16 cellular contexts compared by ENCODE assay signal in genomic region chr15:38438031-38438986, GRCh38. TPM values are rescaled to one million over a fixed set of nuclear protein-coding genes. Genes with fewer than 3 reads are reported as not detected.
DNase-seq lines count a peak whose midpoint lies in the region; ATAC-seq and TF ChIP-seq lines count a peak whose summit lies in the region.
"Had no signal": no experiment of that assay in that cellular context is flagged by ENCODE, and none has a peak within 500 bp of the region (broad histone marks: within the 10 kb centered on the region; RNA-seq: fewer than 3 reads in every experiment).

No MANE protein-coding gene starts in this region.

- H2BK120ac ChIP-seq in mesenchymal stem cell (ENCODE audit: low read depth, low read length) = no peak overlapping the region

- no peak overlapping the region for H3K14ac ChIP-seq in mesenchymal stem cell (ENCODE audit: low read length in 2 of 2)

- no peak overlapping the region for H3K4ac ChIP-seq in mesenchymal stem cell (ENCODE audit: low read depth in 1 of 2, low read length in 2 of 2)

- no peaks in the 10 kb centered on the region for H3K27me3 Mint-ChIP-seq in Caco-2 (ENCODE audit: insufficient read depth, unreplicated experiment)
- peaks cover 39% of the 10 kb centered on the region for H3K27me3 Mint-ChIP-seq in activated T-cell treated with anti-CD3 and anti-CD28 coated beads, Interleukin-2, amount 50 U/mL, for 4 hours (ENCODE audit: low read depth)

- H2AFZ ChIP-seq in mesenchymal stem cell (ENCODE audit: low read depth, low read length) = no peak overlapping the region

- H3K27me3 ChIP-seq in Caco-2 (replicated peaks; ENCODE audit: control insufficient read depth, insufficient read depth, low read length) (no peaks in the 10 kb centered on the region), mesenchymal stem cell (ENCODE audit: control insufficient read depth in 1 of 2, insufficient read depth in 1 of 2, low read length in 2 of 2) (peaks cover 0 to 6% of the 10 kb centered on the region in 2 experiments)

- H3K36me3 Mint-ChIP-seq in Caco-2 (ENCODE audit: insufficient read depth, unreplicated experiment) = peaks cover 27% of the 10 kb centered on the region
- no peaks in the 10 kb centered on the region for H3K36me3 Mint-ChIP-seq in activated T-cell treated with anti-CD3 and anti-CD28 coated beads, Interleukin-2, amount 50 U/mL, for 4 hours (ENCODE audit: insufficient read depth)

- CTCF ChIA-PET in Caco-2 (lab: Charles Lee) = no interaction called here

- H2BK5ac ChIP-seq in mesenchymal stem cell (ENCODE audit: low read depth, low read length, poor library complexity, severe bottlenecking) = no peak overlapping the region

- peak overlapping the region; percentile 92 for H3K27ac Mint-ChIP-seq in Caco-2 (ENCODE audit: unreplicated experiment)

- intact Hi-C loops in Caco-2 (cut with micrococcal nuclease; ENCODE audit: unreplicated experiment) = loop anchor here (1.0 kb wide), 1 partner anchor 8 kb away; no protein-coding TSS in a partner anchor

- BruUV-seq in Caco-2 (replicated peaks; lab: Mats Ljungman, UMichigan) = TSS peak; percentile 80

- WGBS in mesenchymal stem cell = 56% methylated on average over 2 of the region's 2 CpGs

- H3K4me1 ChIP-seq in Caco-2 = peaks cover 42% of the 10 kb centered on the region
- H3K4me1 ChIP-seq in mesenchymal stem cell (ENCODE audit: control insufficient read depth, insufficient read depth, low read depth, low read length) = peaks cover 3% of the 10 kb centered on the region
- H3K4me1 ChIP-seq: SJSA1 had no signal

- no peak overlapping the region for H3K23ac ChIP-seq in mesenchymal stem cell (ENCODE audit: low read length in 2 of 2)

- ATAC-seq in activated T-cell treated with anti-CD3 and anti-CD28 coated beads, Interleukin-2, amount 50 U/mL, for 4 hours = no peak

- H3K36me3 ChIP-seq in Caco-2 (ENCODE audit: control insufficient read depth, insufficient read depth, low read length) (no peaks in the 10 kb centered on the region), mesenchymal stem cell (ENCODE audit: control insufficient read depth in 1 of 2, insufficient read depth in 2 of 2, low read depth in 1 of 2, low read length in 2 of 2) (no peaks in the 10 kb centered on the region)
- H3K36me3 ChIP-seq: SJSA1 had no signal

- H3K4me3 ChIP-seq in Caco-2 (ENCODE audit: low read depth, low read length) (no peak overlapping the region), cardiac fibroblast (replicated peaks in 1 of 2; ENCODE audit: low read depth in 2 of 2, low read length in 2 of 2) (no peak overlapping the region), mesenchymal stem cell (ENCODE audit: insufficient read depth in 1 of 2, low read depth in 1 of 2, low read length in 2 of 2) (no peak overlapping the region)
- H3K4me3 ChIP-seq: SJSA1 had no signal

- H3K4me3 Mint-ChIP-seq in Caco-2 (ENCODE audit: unreplicated experiment) = peak overlapping the region; percentile 54
- H3K4me3 Mint-ChIP-seq in activated T-cell treated with anti-CD3 and anti-CD28 coated beads, Interleukin-2, amount 50 U/mL, for 4 hours = no peak overlapping the region

- H3K27ac ChIP-seq in mesenchymal stem cell (ENCODE audit: low read length, poor library complexity, severe bottlenecking) = no peak overlapping the region
- H3K27ac ChIP-seq: SJSA1 had no signal

- peaks cover 34% of the 10 kb centered on the region for H3K4me1 Mint-ChIP-seq in Caco-2 (ENCODE audit: low read depth, unreplicated experiment)
- H3K4me1 Mint-ChIP-seq in activated T-cell treated with anti-CD3 and anti-CD28 coated beads, Interleukin-2, amount 50 U/mL, for 4 hours (ENCODE audit: low read depth) = peaks cover 6% of the 10 kb centered on the region

- H3K4me2 ChIP-seq in mesenchymal stem cell (ENCODE audit: low read length, poor library complexity, severe bottlenecking) = no peak overlapping the region

- H2BK15ac ChIP-seq in mesenchymal stem cell (ENCODE audit: low read depth, poor library complexity, severe bottlenecking) = no peak overlapping the region

- H2BK12ac ChIP-seq in mesenchymal stem cell (ENCODE audit: low read length in 2 of 2) = no peak overlapping the region

- TF ChIP-seq CTCF in Caco-2 (IDR thresholded peaks at IDR 0.05; ENCODE audit: insufficient read depth in 1 of 2, low read depth in 1 of 2, low read length in 1 of 2, severe bottlenecking in 1 of 2, unreplicated experiment in 1 of 2) (no peak), cardiac fibroblast (IDR thresholded peaks at IDR 0.05; ENCODE audit: low read depth, low read length) (no peak)

- H2AK5ac ChIP-seq in mesenchymal stem cell (ENCODE audit: low read length, severe bottlenecking) = no peak overlapping the region

- H3K9ac ChIP-seq in mesenchymal stem cell (ENCODE audit: low read length) = no peak overlapping the region

- peak; percentile 76 for DNase-seq in Caco-2
- peak; percentile 46 for DNase-seq in MV-4-11 (lab: John Stamatoyannopoulos, UW)
- DNase-seq in cardiac fibroblast (ENCODE audit: low read depth in 2 of 2) = peak; percentile 43 to 73
- DNase-seq in mesenchymal stem cell = peak; percentile 30
- DNase-seq in effector CD8-positive, alpha-beta T cell (lab: John Stamatoyannopoulos, UW) = no peak
- no peak for DNase-seq in NCI-H2227 treated with DMSO at 0.1 percent for 48 hours (lab: John Stamatoyannopoulos, UW)
- DNase-seq in activated T-cell treated with anti-CD3 and anti-CD28 coated beads, Interleukin-2, amount 50 U/mL, for 4 hours = no peak
- no peak for DNase-seq in NCI-H2196 (lab: John Stamatoyannopoulos, UW; ENCODE audit: unreplicated experiment)
- DNase-seq: DMS53, HCEC 1CT, NCI-H1048, NCI-H146, NCI-H2081 treated with DMSO at 0.1 percent for 48 hours, NCI-H748 treated with DMSO at 0.1 percent for 48 hours, RPMI8226 had no signal

- H3K9me3 ChIP-seq in Caco-2 (peaks cover 4% of the 10 kb centered on the region; the same call in 1 of the 2 replicates), mesenchymal stem cell (ENCODE audit: control insufficient read depth, low read length) (no peaks in the 10 kb centered on the region)
- H3K9me3 ChIP-seq: SJSA1 had no signal

- no peaks in the 10 kb centered on the region for H3K79me1 ChIP-seq in mesenchymal stem cell (replicated peaks; ENCODE audit: low read length, poor library complexity, severe bottlenecking)

- POLR2A ChIA-PET in Caco-2 (lab: Charles Lee) = interaction anchor here (0.6 to 1.9 kb wide), 2 partner anchors 16 to 982 kb away, joined by 3 to 7 read pairs; partner anchors contain the start of gene FAM98B

- H3K9me3 Mint-ChIP-seq in Caco-2 (ENCODE audit: unreplicated experiment) = no peaks in the 10 kb centered on the region
- H3K9me3 Mint-ChIP-seq in activated T-cell treated with anti-CD3 and anti-CD28 coated beads, Interleukin-2, amount 50 U/mL, for 4 hours = peaks cover 5% of the 10 kb centered on the region

- H3K18ac ChIP-seq in mesenchymal stem cell (ENCODE audit: low read depth in 1 of 2, low read length in 2 of 2) = no peak overlapping the region

- no peak overlapping the region for H4K91ac ChIP-seq in mesenchymal stem cell (ENCODE audit: low read length)

- no peak overlapping the region for H4K8ac ChIP-seq in mesenchymal stem cell (ENCODE audit: low read length)

RNA-seq across cellular contexts. Expression of gene FAM98B, which starts 15.6 kb away (rescaled TPM):
- 45.9 and 47.2 TPM in 2 replicates for total RNA-seq in Caco-2 (2022)
- 19.2 TPM for polyA plus RNA-seq in mesenchymal stem cell (2013, experiment 1 of 2)
- 21.0 TPM for polyA plus RNA-seq in mesenchymal stem cell (2013, experiment 2 of 2)
- total RNA-seq in activated T-cell treated with anti-CD3 and anti-CD28 coated beads, Interleukin-2, amount 50 U/mL, for 4 hours = 10 to 100 TPM; 42.5 to 44.6 (median 44.0) TPM

Comparison
In these comparisons a context has a peak if more than half of its experiments do, and no peak if none do; other contexts are left out.
1. DNase-seq: peak in Caco-2 (2 of 2), MV-4-11 (single experiment), cardiac fibroblast (2 of 2) and mesenchymal stem cell (single experiment); none in effector CD8-positive, alpha-beta T cell (single experiment), NCI-H2227 treated with DMSO at 0.1 percent for 48 hours (single experiment), activated T-cell treated with anti-CD3 and anti-CD28 coated beads, Interleukin-2, amount 50 U/mL, for 4 hours (single experiment) and NCI-H2196 (single experiment).